In the genomic region with DNA sequence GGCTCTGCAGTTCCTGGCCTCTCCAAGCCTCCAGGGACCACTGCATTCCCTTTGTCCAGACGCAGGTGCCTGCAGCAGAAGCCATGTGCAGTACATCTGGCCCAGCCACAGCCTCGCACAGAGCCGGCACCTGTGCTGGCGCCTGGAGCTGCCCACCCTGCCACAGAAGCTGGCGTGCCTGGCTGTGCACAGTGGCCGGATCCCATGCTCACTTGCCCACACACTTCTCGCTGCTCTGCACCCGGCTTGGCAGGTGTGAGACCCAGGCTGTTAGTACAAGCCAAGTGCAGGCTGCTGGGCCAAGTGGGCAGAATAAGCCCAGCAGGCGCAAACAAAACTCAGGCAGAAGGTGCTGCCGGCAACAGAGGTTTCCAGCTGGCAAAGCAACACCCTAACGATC, we compare ENCODE assay signal across 17 cellular contexts.
DNase-seq lines count a peak whose midpoint lies in the region.
"Had no signal": no experiment of that assay in that cellular context is flagged by ENCODE, and none has a peak within 500 bp of the region (broad histone marks: within the 10 kb centered on the region; RNA-seq: fewer than 3 reads in every experiment).

No MANE protein-coding gene starts in this region.

- H3K9me3 ChIP-seq in esophagus (ENCODE audit: control insufficient read depth in 2 of 2, insufficient read depth in 1 of 2, low read depth in 1 of 2, low read length in 1 of 2) = no peaks in the 10 kb centered on the region
- H3K9me3 ChIP-seq: adrenal gland had no signal

- peak overlapping the region in 1 of 2 donors; percentile 6 for H3K4me3 ChIP-seq in esophagus (ENCODE audit: low read depth in 1 of 2, low read length in 2 of 2)
- H3K4me3 ChIP-seq: adrenal gland, PC-9 had no signal

- DNase-seq in NCI-H1105 (lab: John Stamatoyannopoulos, UW) = peak; percentile 13
- peak; percentile 84 for DNase-seq in NCI-H446 treated with DMSO at 0.1 percent for 48 hours (lab: John Stamatoyannopoulos, UW)
- DNase-seq in posterior cingulate gyrus = peak in 6 of 10 donors; percentile 26 to 88 (median 62)
- no peak for DNase-seq in kidney glomerular epithelial cell (lab: John Stamatoyannopoulos, UW)
- DNase-seq in COLO668 (lab: John Stamatoyannopoulos, UW; ENCODE audit: unreplicated experiment) = no peak
- DNase-seq in EL = no peak
- DNase-seq in NCI-H128 (lab: John Stamatoyannopoulos, UW; ENCODE audit: unreplicated experiment) = no peak
- DNase-seq: activated CD4-positive, CD25-positive, alpha-beta regulatory T cell treated with anti-CD3 and anti-CD28 coated beads, Interleukin-2, amount 50 U/mL, for 72 hours; activated effector memory CD4-positive, alpha-beta T cell treated with Interleukin-2 at 50 U/mL for 16 hours; adrenal gland; AML-193; Calu3; immature natural killer cell; Karpas-422; NCI-H524 treated with DMSO at 0.1 percent for 48 hours; PC-9 had no signal

- peak overlapping the region; percentile 74 to 85 for H3K27ac ChIP-seq in esophagus (ENCODE audit: low read depth in 2 of 2, low read length in 1 of 2)
- H3K27ac ChIP-seq: adrenal gland, PC-9 had no signal

- H3K27me3 ChIP-seq in esophagus (ENCODE audit: control insufficient read depth in 1 of 2, insufficient read depth in 2 of 2, low read length in 2 of 2) = no peaks in the 10 kb centered on the region
- H3K27me3 ChIP-seq: adrenal gland had no signal

- intact Hi-C loops in posterior cingulate gyrus (cut with DNase I) = no loop called here

- WGBS in esophagus, 2 donors = 51 to 68% methylated on average over 11 of the region's 11 CpGs

- H3K4me1 ChIP-seq in esophagus (ENCODE audit: control insufficient read depth in 2 of 2, insufficient read depth in 2 of 2, low read length in 1 of 2) = peaks cover 4 to 17% of the 10 kb centered on the region in 2 donors
- H3K4me1 ChIP-seq: adrenal gland had no signal

- H3K36me3 ChIP-seq in esophagus (ENCODE audit: control insufficient read depth in 2 of 2, insufficient read depth in 2 of 2, low read length in 1 of 2) = no peaks in the 10 kb centered on the region
- H3K36me3 ChIP-seq: adrenal gland had no signal

Comparison
In these comparisons a context has a peak if more than half of its experiments do, and no peak if none do; other contexts are left out.
1. DNase-seq: peak in NCI-H1105 (single experiment), NCI-H446 treated with DMSO at 0.1 percent for 48 hours (single experiment) and posterior cingulate gyrus (6 of 10); none in kidney glomerular epithelial cell (single experiment), COLO668 (single experiment), EL (single experiment) and NCI-H128 (single experiment).